In genomic region chr2:176001903-176002683, GRCh38 we compare ENCODE assay signal across 1 cellular context.
TF ChIP-seq lines count a peak whose summit lies in the region.

Gene LNPK, minus strand, starts transcription at chr2:176002267. Its CDS starts 6,683 bp downstream, at chr2:175995584.

TF ChIP-seq in GM12878, 131 proteins besides CTCF, POLR2A, EP300 and RAD21 (continued from another document and continues in another):
- no peak for TF ChIP-seq STAT1 (conservative IDR thresholded peaks at IDR 0.05)
- TF ChIP-seq ZNF592 (IDR thresholded peaks at IDR 0.05), result no peak
- TF ChIP-seq HCFC1 (IDR thresholded peaks at IDR 0.05; ENCODE audit: low read length), result peak; percentile 49; the same call in 1 of the 2 replicates
- TF ChIP-seq MLLT1 (IDR thresholded peaks at IDR 0.05), result 0 out of 2 replicates have a peak, but pooled peaks have one; percentile 49
- TF ChIP-seq ZBTB4 (CRISPR knock-in tag; IDR thresholded peaks at IDR 0.05), result 0 out of 2 replicates have a peak, but pooled peaks have one; percentile 77
- no peak for TF ChIP-seq ZNF24 (IDR thresholded peaks at IDR 0.05)
- 0 out of 2 replicates have a peak, but pooled peaks have one; percentile 3 for TF ChIP-seq ELK1 (IDR thresholded peaks at IDR 0.05; ENCODE audit: low read depth, low read length)
- TF ChIP-seq CREB1 (IDR thresholded peaks at IDR 0.05; ENCODE audit: low read depth), result 0 out of 2 replicates have a peak, but pooled peaks have one; percentile 22
- TF ChIP-seq SMAD5 (IDR thresholded peaks at IDR 0.05; ENCODE audit: low read depth), result 0 out of 2 replicates have a peak, but pooled peaks have one; percentile 39
- TF ChIP-seq IKZF1 (conservative IDR thresholded peaks at IDR 0.05), result peak; percentile 52; the same call in 1 of the 2 replicates
- peak; percentile 49 for TF ChIP-seq MXI1 (IDR thresholded peaks at IDR 0.05; ENCODE audit: low read depth, low read length)
- 0 out of 2 replicates have a peak, but pooled peaks have one; percentile 47 for TF ChIP-seq POLR2AphosphoS2 (IDR thresholded peaks at IDR 0.05; ENCODE audit: low read depth, low read length)
- 0 out of 2 replicates have a peak, but pooled peaks have one; percentile 53 for TF ChIP-seq ZNF687 (IDR thresholded peaks at IDR 0.05)
- no peak for TF ChIP-seq BCL3 (IDR thresholded peaks at IDR 0.05; ENCODE audit: borderline replicate concordance, insufficient read depth, low read depth, low read length, poor library complexity, severe bottlenecking)
- TF ChIP-seq NRF1 (conservative IDR thresholded peaks at IDR 0.05; ENCODE audit: low read depth, low read length), result 0 out of 2 replicates have a peak, but pooled peaks have one; percentile 13
- peak; percentile 89; the same call in 1 of the 2 replicates for TF ChIP-seq TAF1 (IDR thresholded peaks at IDR 0.05; ENCODE audit: borderline replicate concordance, low read depth, low read length)
- TF ChIP-seq SIX5 (IDR thresholded peaks at IDR 0.05; ENCODE audit: low read depth, low read length, severe bottlenecking), result no peak
- TF ChIP-seq MEF2A (IDR thresholded peaks at IDR 0.05; ENCODE audit: insufficient read depth, low read depth, low read length), result 0 out of 2 replicates have a peak, but pooled peaks have one; percentile 3
- peak; percentile 83 to 97 for TF ChIP-seq BHLHE40 (IDR thresholded peaks at IDR 0.05; ENCODE audit: borderline replicate concordance in 1 of 2, low read depth in 2 of 2, low read length in 1 of 2)
- TF ChIP-seq EGR1 (IDR thresholded peaks at IDR 0.05; ENCODE audit: borderline replicate concordance in 1 of 2, low read depth in 2 of 2, low read length in 2 of 2), result peak in 1 of 2 experiments; percentile 58; a peak in 1 of 3 replicates
- peak; percentile 48; the same call in 1 of the 2 replicates for TF ChIP-seq BACH1 (IDR thresholded peaks at IDR 0.05; ENCODE audit: borderline replicate concordance)
- TF ChIP-seq ZBTB11 (CRISPR knock-in tag; IDR thresholded peaks at IDR 0.05), result peak; percentile 57; the same call in 1 of the 2 replicates
- peak; percentile 14; the same call in 1 of the 2 replicates for TF ChIP-seq PKNOX1 (IDR thresholded peaks at IDR 0.05)
- no peak for TF ChIP-seq CHD4 (IDR thresholded peaks at IDR 0.05)
- TF ChIP-seq NBN (IDR thresholded peaks at IDR 0.05), result peak; percentile 20; the same call in 1 of the 2 replicates
- peak; percentile 98 for TF ChIP-seq RAD51 (IDR thresholded peaks at IDR 0.05)
- no peak; a peak in 1 of 4 replicates for TF ChIP-seq IKZF2 (IDR thresholded peaks at IDR 0.05)
- TF ChIP-seq POLR2AphosphoS5 (IDR thresholded peaks at IDR 0.05; ENCODE audit: low read length), result peak; percentile 80
- TF ChIP-seq CBX5 (IDR thresholded peaks at IDR 0.05; ENCODE audit: low read depth), result peak; percentile 31; the same call in 1 of the 2 replicates
- TF ChIP-seq USF2 (IDR thresholded peaks at IDR 0.05; ENCODE audit: borderline replicate concordance, low read depth, low read length), result peak; percentile 86
